ENCODE assay signal across 8 cellular contexts in the genomic region with DNA sequence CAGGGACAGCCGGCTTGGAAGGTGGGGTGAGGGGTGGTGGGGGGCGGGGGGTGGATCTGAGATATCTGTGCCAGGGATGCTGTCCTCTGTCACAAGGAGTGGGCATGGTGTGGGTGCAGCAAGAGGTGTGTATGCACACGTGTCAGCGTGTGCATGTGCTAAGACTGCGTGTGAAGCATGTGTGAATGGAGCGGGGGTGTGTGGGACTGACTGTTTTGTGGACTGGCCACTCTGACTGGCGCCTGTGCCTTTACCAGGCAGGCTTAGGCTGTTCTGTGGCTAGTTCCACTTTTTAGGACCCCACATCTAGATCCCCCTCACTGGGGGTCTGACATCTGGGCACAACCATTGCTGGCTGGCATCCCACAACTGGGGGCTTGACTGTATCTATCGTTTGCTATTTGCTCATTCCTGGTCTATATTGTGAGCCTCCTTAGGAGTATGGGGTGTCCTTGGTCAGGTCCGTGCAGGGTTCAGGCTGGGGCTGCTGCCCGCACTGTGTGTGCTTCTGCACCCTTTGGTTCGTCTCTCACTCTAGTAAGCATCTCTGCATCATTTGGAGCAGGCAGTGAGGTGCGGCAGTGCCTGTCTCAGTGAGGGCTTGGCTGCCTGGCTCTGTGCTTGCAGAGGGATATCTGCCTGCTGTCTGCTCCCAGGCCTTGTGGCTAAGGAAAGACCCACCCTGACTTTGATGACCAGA. TPM values are rescaled to one million over a fixed set of nuclear protein-coding genes. Genes with fewer than 3 reads are reported as not detected.
DNase-seq lines count a peak whose midpoint lies in the region; FAIRE-seq and TF ChIP-seq lines count a peak whose summit lies in the region.

No MANE protein-coding gene starts in this region.

- H3K4me1 ChIP-seq in mononuclear cell (ENCODE audit: insufficient read depth, low read length), result peaks cover 72% of the 10 kb centered on the region

- POLR2A ChIA-PET in AG04450 (lab: Yijun Ruan, JAX), result interaction anchor here (1.5 kb wide), 1 partner anchor 19 kb away, joined by 5 read pairs; no protein-coding TSS in a partner anchor

- H3K27me3 ChIP-seq in AG04450 (ENCODE audit: control insufficient read depth, insufficient read depth, low read length), result no peaks in the 10 kb centered on the region
- no peaks in the 10 kb centered on the region for H3K27me3 ChIP-seq in HL-60 (ENCODE audit: insufficient read depth, poor library complexity, severe bottlenecking)
- H3K27me3 ChIP-seq in bronchial epithelial cell (ENCODE audit: control insufficient read depth, insufficient read depth, low read length), result no peaks in the 10 kb centered on the region
- no peaks in the 10 kb centered on the region for H3K27me3 ChIP-seq in mononuclear cell (ENCODE audit: insufficient read depth, low read length)

- FAIRE-seq in bronchial epithelial cell (lab: Jason Lieb, UNC), result no peak

- no peak overlapping the region for H3K27ac ChIP-seq in AG04450 (ENCODE audit: low read depth, low read length)
- H3K27ac ChIP-seq in HL-60 (replicated peaks), result peak overlapping the region; percentile 90

- CTCF ChIA-PET in AG04450 (lab: Charles Lee), result interaction anchor here (1.0 kb wide), 1 partner anchor 18 kb away, joined by 3 read pairs; no protein-coding TSS in a partner anchor

- no peak for DNase-seq in AG04450 (ENCODE audit: low read depth, low spot score)
- no peak for DNase-seq in HL-60 (ENCODE audit: low read depth in 1 of 2, low spot score in 1 of 2)
- DNase-seq in bronchial epithelial cell (ENCODE audit: low read depth), result no peak
- DNase-seq in midbrain (lab: John Stamatoyannopoulos, UW), result no peak
- no peak for DNase-seq in NCI-H2196 treated with DMSO at 0.1 percent for 48 hours (lab: John Stamatoyannopoulos, UW; ENCODE audit: unreplicated experiment)
- no peak for DNase-seq in NCI-H146 treated with DMSO at 0.1 percent for 48 hours (lab: John Stamatoyannopoulos, UW; ENCODE audit: unreplicated experiment)
- no peak for DNase-seq in activated CD4-positive, alpha-beta T cell treated with anti-CD3 and anti-CD28 coated beads, Interleukin-2, amount 50 U/mL, for 1 hour

- H3K4me3 ChIP-seq in AG04450 (ENCODE audit: low read depth, low read length) (peak overlapping the region; percentile 95), HL-60 (replicated peaks; ENCODE audit: insufficient read depth, low read length) (peak overlapping the region; percentile 94), bronchial epithelial cell (ENCODE audit: low read depth, low read length) (peak overlapping the region; percentile 73), mononuclear cell (ENCODE audit: low read length) (peak overlapping the region; percentile 61)

- TF ChIP-seq CTCF in AG04450 (IDR thresholded peaks at IDR 0.05; ENCODE audit: low read depth, low read length) (no peak), HL-60 (IDR thresholded peaks at IDR 0.05; ENCODE audit: insufficient read depth, low read length) (no peak), bronchial epithelial cell (IDR thresholded peaks at IDR 0.05; ENCODE audit: insufficient read depth, low read length, severe bottlenecking) (no peak)

- H3K36me3 ChIP-seq in bronchial epithelial cell (ENCODE audit: control insufficient read depth, insufficient read depth, low read length), result peaks cover 6% of the 10 kb centered on the region

- no peaks in the 10 kb centered on the region; the same call in 1 of the 2 replicates for H3K9me3 ChIP-seq in AG04450 (ENCODE audit: control insufficient read depth, insufficient read depth, low read length)
- H3K9me3 ChIP-seq in mononuclear cell (ENCODE audit: low read depth, low read length), result no peaks in the 10 kb centered on the region

RNA-seq across cellular contexts. Expression of a gene that starts 1.9 kb away (rescaled TPM):
- polyA plus RNA-seq in AG04450 (2011; rRNA removed), result 35.4 and 54.2 TPM in 2 replicates
- polyA minus RNA-seq in AG04450 (2011; rRNA and poly(A)+ RNA removed), result 75.4 and 97.7 TPM in 2 replicates
- total RNA-seq in bronchial epithelial cell, result 14.8 and 21.9 TPM in 2 replicates
- total RNA-seq in mononuclear cell, result 108 TPM

RNA-seq across cellular contexts. Expression of a gene that starts 2.1 kb away (rescaled TPM):
- 0.06 TPM in 1 of 2 replicates, not detected in the other for polyA plus RNA-seq in AG04450 (2011; rRNA removed)
- 0.26 and 0.41 TPM in 2 replicates for polyA minus RNA-seq in AG04450 (2011; rRNA and poly(A)+ RNA removed)
- total RNA-seq in bronchial epithelial cell (0.26 TPM in 1 of 2 replicates, not detected in the other), mononuclear cell (not detected)

RNA-seq across cellular contexts. Expression of a gene that starts 34.3 kb away (rescaled TPM):
- polyA plus RNA-seq in AG04450 (2011; rRNA removed), result 62.6 and 64.1 TPM in 2 replicates
- 26.5 and 27.6 TPM in 2 replicates for polyA minus RNA-seq in AG04450 (2011; rRNA and poly(A)+ RNA removed)
- total RNA-seq in bronchial epithelial cell (0.53 and 1.9 TPM in 2 replicates), mononuclear cell (8.4 TPM)

RNA-seq across cellular contexts. Expression of a gene that starts 46.3 kb away (rescaled TPM):
- 90.2 and 93.8 TPM in 2 replicates for polyA plus RNA-seq in AG04450 (2011; rRNA removed)
- polyA minus RNA-seq in AG04450 (2011; rRNA and poly(A)+ RNA removed), result 43.4 and 43.6 TPM in 2 replicates
- total RNA-seq in bronchial epithelial cell (0.26 TPM in 2 replicates), mononuclear cell (16.1 TPM)
